In genomic region chr2:170177950-170178781, GRCh38 we compare ENCODE assay signal across 10 cellular contexts. TPM values are rescaled to one million over a fixed set of nuclear protein-coding genes. Genes with fewer than 3 reads are reported as not detected.
A peak's percentile ranks its signal among the peaks of the same experiment; 100 is the strongest.
DNase-seq lines count a peak whose midpoint lies in the region; ATAC-seq, FAIRE-seq and TF ChIP-seq lines count a peak whose summit lies in the region.
"Had no signal": no experiment of that assay in that cellular context is flagged by ENCODE, and none has a peak within 500 bp of the region (broad histone marks: within the 10 kb centered on the region; RNA-seq: fewer than 3 reads in every experiment).

A gene with protein sequence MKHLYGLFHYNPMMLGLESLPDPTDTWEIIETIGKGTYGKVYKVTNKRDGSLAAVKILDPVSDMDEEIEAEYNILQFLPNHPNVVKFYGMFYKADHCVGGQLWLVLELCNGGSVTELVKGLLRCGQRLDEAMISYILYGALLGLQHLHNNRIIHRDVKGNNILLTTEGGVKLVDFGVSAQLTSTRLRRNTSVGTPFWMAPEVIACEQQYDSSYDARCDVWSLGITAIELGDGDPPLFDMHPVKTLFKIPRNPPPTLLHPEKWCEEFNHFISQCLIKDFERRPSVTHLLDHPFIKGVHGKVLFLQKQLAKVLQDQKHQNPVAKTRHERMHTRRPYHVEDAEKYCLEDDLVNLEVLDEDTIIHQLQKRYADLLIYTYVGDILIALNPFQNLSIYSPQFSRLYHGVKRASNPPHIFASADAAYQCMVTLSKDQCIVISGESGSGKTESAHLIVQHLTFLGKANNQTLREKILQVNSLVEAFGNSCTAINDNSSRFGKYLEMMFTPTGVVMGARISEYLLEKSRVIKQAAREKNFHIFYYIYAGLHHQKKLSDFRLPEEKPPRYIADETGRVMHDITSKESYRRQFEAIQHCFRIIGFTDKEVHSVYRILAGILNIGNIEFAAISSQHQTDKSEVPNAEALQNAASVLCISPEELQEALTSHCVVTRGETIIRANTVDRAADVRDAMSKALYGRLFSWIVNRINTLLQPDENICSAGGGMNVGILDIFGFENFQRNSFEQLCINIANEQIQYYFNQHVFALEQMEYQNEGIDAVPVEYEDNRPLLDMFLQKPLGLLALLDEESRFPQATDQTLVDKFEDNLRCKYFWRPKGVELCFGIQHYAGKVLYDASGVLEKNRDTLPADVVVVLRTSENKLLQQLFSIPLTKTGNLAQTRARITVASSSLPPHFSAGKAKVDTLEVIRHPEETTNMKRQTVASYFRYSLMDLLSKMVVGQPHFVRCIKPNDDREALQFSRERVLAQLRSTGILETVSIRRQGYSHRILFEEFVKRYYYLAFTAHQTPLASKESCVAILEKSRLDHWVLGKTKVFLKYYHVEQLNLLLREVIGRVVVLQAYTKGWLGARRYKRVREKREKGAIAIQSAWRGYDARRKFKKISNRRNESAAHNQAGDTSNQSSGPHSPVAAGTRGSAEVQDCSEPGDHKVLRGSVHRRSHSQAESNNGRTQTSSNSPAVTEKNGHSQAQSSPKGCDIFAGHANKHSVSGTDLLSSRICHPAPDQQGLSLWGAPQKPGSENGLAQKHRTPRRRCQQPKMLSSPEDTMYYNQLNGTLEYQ (N-terminal part only) (plus strand): TSS chr2:170178147. CDS start chr2:170178288, 141 bp downstream.

- peaks cover 28% of the 10 kb centered on the region for H3K4me1 Mint-ChIP-seq in glutamatergic neuron (ENCODE audit: low read depth, unreplicated experiment)

- no peak for FAIRE-seq in HTR-8/SVneo (lab: Jason Lieb, UNC)

- H3K36me3 Mint-ChIP-seq in glutamatergic neuron (ENCODE audit: unreplicated experiment): peaks cover 5% of the 10 kb centered on the region

- no peak within 1 kb of the TSS for H3K4me3 ChIP-seq in AG09309 (ENCODE audit: control insufficient read depth, low read depth, low read length)

- TF ChIP-seq CTCF in AG09309 (IDR thresholded peaks at IDR 0.05; ENCODE audit: control insufficient read depth, insufficient read depth, low read depth, low read length, missing control alignments): no peak
- no peak for TF ChIP-seq CTCF in glutamatergic neuron (IDR thresholded peaks at IDR 0.05; ENCODE audit: partially characterized antibody, unreplicated experiment)

- peak; percentile 39 for ATAC-seq in GM21619 (IDR thresholded peaks at IDR 0.05; ENCODE audit: unreplicated experiment)

- DNase-seq in AG09309 (ENCODE audit: low read depth): peak; percentile 46
- DNase-seq in NCI-H82 treated with DMSO at 0.1 percent for 48 hours (lab: John Stamatoyannopoulos, UW; ENCODE audit: unreplicated experiment): peak; percentile 93
- no peak for DNase-seq in glutamatergic neuron
- no peak for DNase-seq in HT-29 (ENCODE audit: low spot score)
- DNase-seq in COR-L47 (lab: John Stamatoyannopoulos, UW): no peak
- no peak for DNase-seq in stimulated activated CD4-positive, alpha-beta T cell treated with anti-CD3 and anti-CD28 coated beads, Interleukin-1b, Interleukin-23, amount 100 ng/mL, for 48 hours
- no peak for DNase-seq in HTR-8/SVneo (ENCODE audit: insufficient read length, low spot score)
- DNase-seq: activated CD8-positive, alpha-beta memory T cell treated with anti-CD3 and anti-CD28 coated beads for 24 hours; DND-41 had no signal

- H3K27me3 Mint-ChIP-seq in glutamatergic neuron (ENCODE audit: unreplicated experiment): peaks cover 5% of the 10 kb centered on the region

- H3K27ac Mint-ChIP-seq in glutamatergic neuron (ENCODE audit: unreplicated experiment): peak within 1 kb of the TSS; percentile 55

- H3K9me3 Mint-ChIP-seq in glutamatergic neuron (ENCODE audit: unreplicated experiment): peaks cover 3% of the 10 kb centered on the region

- H3K4me3 Mint-ChIP-seq in glutamatergic neuron (ENCODE audit: unreplicated experiment): no peak within 1 kb of the TSS

RNA-seq across cellular contexts. Expression of the gene that starts here (rescaled TPM):
- total RNA-seq in glutamatergic neuron (ENCODE audit: unreplicated experiment): 0.22 TPM
- not detected in 2 replicates for total RNA-seq in HT-29 (2014; rRNA removed; shearing (Covaris generic))

Comparison
In these comparisons a context has a peak if more than half of its experiments do, and no peak if none do; other contexts are left out.
1. DNase-seq: peak in AG09309 (single experiment) and NCI-H82 treated with DMSO at 0.1 percent for 48 hours (single experiment); none in glutamatergic neuron (single experiment), HT-29 (single experiment), COR-L47 (single experiment), stimulated activated CD4-positive, alpha-beta T cell treated with anti-CD3 and anti-CD28 coated beads, Interleukin-1b, Interleukin-23, amount 100 ng/mL, for 48 hours (single experiment) and HTR-8/SVneo (single experiment).